11 cellular contexts compared by ENCODE assay signal in the genomic region with DNA sequence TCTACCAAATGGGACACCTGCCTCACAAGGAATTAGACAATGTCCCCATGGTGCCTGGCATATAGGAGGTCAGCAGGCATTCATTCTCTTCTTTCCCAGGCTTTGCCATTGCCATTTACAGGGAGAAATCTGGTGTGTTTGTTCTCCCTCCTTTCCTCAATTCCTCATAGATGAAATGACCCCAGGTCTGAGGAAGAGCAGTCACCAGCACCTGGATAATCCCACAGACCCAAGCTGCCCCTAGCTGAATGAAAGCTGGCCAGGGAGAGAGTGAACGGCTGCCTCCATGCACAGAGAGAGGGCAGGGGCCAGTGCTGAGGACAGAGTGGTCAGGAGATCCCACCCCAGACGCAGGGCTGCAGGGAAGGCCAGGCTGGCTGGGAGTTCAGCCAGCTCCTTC. TPM values are rescaled to one million over a fixed set of nuclear protein-coding genes. Genes with fewer than 3 reads are reported as not detected.
"Had no signal": no experiment of that assay in that cellular context is flagged by ENCODE, and none has a peak within 500 bp of the region (broad histone marks: within the 10 kb centered on the region; RNA-seq: fewer than 3 reads in every experiment).

No MANE protein-coding gene starts in this region.

- H2AFZ ChIP-seq: GM23338 had no signal

- H3K4me1 Mint-ChIP-seq: GM23338 had no signal

- DNase-seq: H7, HFFc6, KG1 had no signal

- H3K4me3 ChIP-seq: GM23338, HAP-1, K562 had no signal

- H3K36me3 ChIP-seq: HAP-1 had no signal

- H3K27ac ChIP-seq: HL-60 had no signal

- H3K9me3 Mint-ChIP-seq: GM23338, HFFc6 had no signal

- H3K4me2 ChIP-seq: GM23338 had no signal

- H3K4me3 Mint-ChIP-seq: GM23338, HFFc6 had no signal

- H3K4me1 ChIP-seq: HAP-1 had no signal

- H3K9me3 ChIP-seq: HAP-1 had no signal

- ATAC-seq: GM23338, HCT116, HepG2, K562 had no signal

- H3K27ac Mint-ChIP-seq: GM23338, HFFc6 had no signal

- FAIRE-seq: H1, HepG2, K562 had no signal

RNA-seq across cellular contexts. Expression of a gene that starts 1.8 kb away (rescaled TPM):
- total RNA-seq: GM23338, H1, H7, HepG2, HT1080, K562 had no signal
- polyA plus RNA-seq: GM23338, H1, HepG2, K562 had no signal

RNA-seq across cellular contexts. Expression of a gene that starts 18.4 kb away (rescaled TPM):
- total RNA-seq: H1, H7, HepG2, HFFc6 had no signal
- polyA plus RNA-seq: GM23338, H1 had no signal

RNA-seq across cellular contexts. Expression of a gene that starts 19.8 kb away (rescaled TPM):
- total RNA-seq: GM23338, H1, H7, HepG2, HFFc6, K562 had no signal
- polyA plus RNA-seq: GM23338, H1, HepG2, K562 had no signal

RNA-seq across cellular contexts. Expression of a gene that starts 33.1 kb away (rescaled TPM):
- total RNA-seq: GM23338, H1, H7, HepG2, HT1080, K562 had no signal
- polyA plus RNA-seq: GM23338, H1, HepG2, K562 had no signal

RNA-seq across cellular contexts. Expression of a gene that starts 38.5 kb away (rescaled TPM):
- total RNA-seq: GM23338, H1, H7, HepG2, HFFc6, HT1080, K562 had no signal
- polyA plus RNA-seq: GM23338, H1, HepG2, K562 had no signal
